In genomic region chr5:159965031-159965837, GRCh38 we compare ENCODE assay signal across 9 cellular contexts. TPM values are rescaled to one million over a fixed set of nuclear protein-coding genes. Genes with fewer than 3 reads are reported as not detected.
DNase-seq lines count a peak whose midpoint lies in the region; ATAC-seq and TF ChIP-seq lines count a peak whose summit lies in the region.
"Had no signal": no experiment of that assay in that cellular context is flagged by ENCODE, and none has a peak within 500 bp of the region (broad histone marks: within the 10 kb centered on the region; RNA-seq: fewer than 3 reads in every experiment).

No MANE protein-coding gene starts in this region.

- H3K9me3 Mint-ChIP-seq in progenitor cell of endocrine pancreas (ENCODE audit: low read depth): no peaks in the 10 kb centered on the region

- no peak overlapping the region for H3K4me3 Mint-ChIP-seq in progenitor cell of endocrine pancreas (ENCODE audit: low read depth)

- no peaks in the 10 kb centered on the region for H3K36me3 Mint-ChIP-seq in progenitor cell of endocrine pancreas (ENCODE audit: insufficient read depth)

- TF ChIP-seq CTCF in progenitor cell of endocrine pancreas (IDR thresholded peaks at IDR 0.05; ENCODE audit: unreplicated experiment): peak; percentile 63

- no peak for ATAC-seq in GM21576 (IDR thresholded peaks at IDR 0.05; ENCODE audit: unreplicated experiment)

- H3K4me1 Mint-ChIP-seq in progenitor cell of endocrine pancreas (ENCODE audit: low read depth): no peaks in the 10 kb centered on the region

- peaks cover 40% of the 10 kb centered on the region for H3K27me3 Mint-ChIP-seq in progenitor cell of endocrine pancreas

- intact Hi-C loops in head of caudate nucleus (cut with DNase I): no loop called here

- H3K27ac Mint-ChIP-seq in progenitor cell of endocrine pancreas: peak overlapping the region; percentile 15

- peak; percentile 37 for DNase-seq in NCI-H1436 (lab: John Stamatoyannopoulos, UW)
- DNase-seq in NCI-H1436 treated with DMSO at 0.1 percent for 48 hours (lab: John Stamatoyannopoulos, UW): no peak
- DNase-seq in M059J (ENCODE audit: low read depth): peak; percentile 43
- DNase-seq in activated naive CD4-positive, alpha-beta T cell treated with Interleukin-2 at 50 U/mL for 16 hours: peak; percentile 19
- DNase-seq in head of caudate nucleus: peak in 33 of 42 donors; percentile 3 to 70 (median 28)
- DNase-seq in progenitor cell of endocrine pancreas (ENCODE audit: low spot score, unreplicated experiment): peak; percentile 39
- no peak for DNase-seq in NCI-H2171 (lab: John Stamatoyannopoulos, UW)

RNA-seq across cellular contexts. Expression of gene TTC1, which starts 43.7 kb away (rescaled TPM):
- total RNA-seq in M059J (2014; rRNA removed; shearing (Covaris generic)): 71.3 and 76.1 TPM in 2 replicates
- 43.4 and 46.3 TPM in 2 replicates for total RNA-seq in progenitor cell of endocrine pancreas

RNA-seq across cellular contexts. Expression of gene ADRA1B, which starts 49.0 kb away (rescaled TPM):
- total RNA-seq in M059J (2014; rRNA removed; shearing (Covaris generic)): 1.4 and 1.8 TPM in 2 replicates
- 0.57 and 0.71 TPM in 2 replicates for total RNA-seq in progenitor cell of endocrine pancreas
- total RNA-seq: T-helper 2 cell treated with Interferon-gamma antibody and Interleukin-4, amounts not matched to agents 100 ng/mL and 5 ng/mL, for 36 hours had no signal

Comparison
In these comparisons a context has a peak if more than half of its experiments do, and no peak if none do; other contexts are left out.
1. DNase-seq: peak in NCI-H1436 (single experiment), M059J (single experiment), activated naive CD4-positive, alpha-beta T cell treated with Interleukin-2 at 50 U/mL for 16 hours (single experiment), head of caudate nucleus (33 of 42) and progenitor cell of endocrine pancreas (single experiment); none in NCI-H1436 treated with DMSO at 0.1 percent for 48 hours (single experiment) and NCI-H2171 (single experiment).